In genomic region chr10:133187091-133187905, GRCh38 we compare ENCODE assay signal across 28 cellular contexts. TPM values are rescaled to one million over a fixed set of nuclear protein-coding genes. Genes with fewer than 3 reads are reported as not detected.
"Had no signal": no experiment of that assay in that cellular context is flagged by ENCODE, and none has a peak within 500 bp of the region (broad histone marks: within the 10 kb centered on the region; RNA-seq: fewer than 3 reads in every experiment).

No MANE protein-coding gene starts in this region.

- H3K27ac Mint-ChIP-seq: activated CD8-positive, alpha-beta T cell treated with anti-CD3 and anti-CD28 coated beads, Interleukin-2, amount 10 ng/mL, durations not matched to agents 7 days and 5 days; activated naive CD4-positive, alpha-beta T cell treated with anti-CD3 and anti-CD28 coated beads, Interleukin-2, amount 50 U/mL, for 72 hours; activated naive CD8-positive, alpha-beta T cell treated with anti-CD3 and anti-CD28 coated beads, Interleukin-2, amount 50 U/mL, for 24 hours; activated T-cell treated with anti-CD3 and anti-CD28 coated beads, Interleukin-2, amount 50 U/mL, for 24 hours; T-helper 17 cell; WTC11 had no signal

- H3K27me3 ChIP-seq: ascending aorta, body of pancreas, MG63, Peyer's patch had no signal

- H3K4me3 Mint-ChIP-seq: activated CD8-positive, alpha-beta T cell treated with anti-CD3 and anti-CD28 coated beads, Interleukin-2, amount 10 ng/mL, durations not matched to agents 7 days and 5 days; activated naive CD8-positive, alpha-beta T cell treated with anti-CD3 and anti-CD28 coated beads, Interleukin-2, amount 50 U/mL, for 24 hours; activated T-cell treated with anti-CD3 and anti-CD28 coated beads, Interleukin-2, amount 50 U/mL, for 24 hours; T-helper 17 cell; WTC11 had no signal

- H3K4me3 ChIP-seq: ascending aorta, body of pancreas, MG63, Peyer's patch had no signal

- H3K4me1 ChIP-seq: ascending aorta, body of pancreas, Peyer's patch had no signal

- ATAC-seq: activated CD8-positive, alpha-beta T cell treated with anti-CD3 and anti-CD28 coated beads, Interleukin-2, amount 10 ng/mL, durations not matched to agents 7 days and 5 days; activated naive CD4-positive, alpha-beta T cell treated with anti-CD3 and anti-CD28 coated beads, Interleukin-2, amount 50 U/mL, for 72 hours; activated naive CD8-positive, alpha-beta T cell treated with anti-CD3 and anti-CD28 coated beads, Interleukin-2, amount 50 U/mL, for 24 hours; body of pancreas; T-helper 17 cell; WTC11 had no signal

- H3K4me1 Mint-ChIP-seq: activated naive CD8-positive, alpha-beta T cell treated with anti-CD3 and anti-CD28 coated beads, Interleukin-2, amount 50 U/mL, for 24 hours; T-helper 17 cell; WTC11 had no signal

- DNase-seq: activated CD4-positive, alpha-beta T cell treated with anti-CD3 and anti-CD28 coated beads for 48 hours; activated CD4-positive, alpha-beta T cell treated with anti-CD3 and anti-CD28 coated beads, Interleukin-2, amount 50 U/mL, for 4 hours; activated CD4-positive, CD25-positive, alpha-beta regulatory T cell treated with anti-CD3 and anti-CD28 coated beads, Interleukin-2, amount 50 U/mL, for 72 hours; activated CD8-positive, alpha-beta T cell treated with anti-CD3 and anti-CD28 coated beads, Interleukin-2, amount 10 ng/mL, durations not matched to agents 7 days and 5 days; activated effector memory CD4-positive, alpha-beta T cell treated with anti-CD3 and anti-CD28 coated beads, Interleukin-2, amount 50 U/mL, for 16 hours; activated naive CD4-positive, alpha-beta T cell treated with Interleukin-2 at 50 U/mL for 16 hours; activated naive CD8-positive, alpha-beta T cell treated with anti-CD3 and anti-CD28 coated beads, Interleukin-2, amount 50 U/mL, for 24 hours; activated T-cell treated with anti-CD3 and anti-CD28 coated beads, Interleukin-2, amount 50 U/mL, for 24 hours; amniotic stem cell; body of pancreas; central memory CD4-positive, alpha-beta T cell; MG63; MV-4-11; NCI-H1092 treated with DMSO at 0.1 percent for 48 hours; NCI-H1436; NCI-H1694 treated with DMSO at 0.1 percent for 48 hours; NCI-H2029 treated with DMSO at 0.1 percent for 48 hours; NCI-H510A treated with DMSO at 0.1 percent for 48 hours; Peyer's patch; SHP77 treated with DMSO at 0.1 percent for 48 hours; T-helper 17 cell; T-helper 9 cell had no signal

- H3K27me3 Mint-ChIP-seq: activated T-cell treated with anti-CD3 and anti-CD28 coated beads, Interleukin-2, amount 50 U/mL, for 24 hours; T-helper 17 cell had no signal

- H3K36me3 ChIP-seq: ascending aorta, MG63, Peyer's patch had no signal

- H3K27ac ChIP-seq: ascending aorta, body of pancreas, Peyer's patch, RWPE1 had no signal

- H3K9me3 ChIP-seq: ascending aorta, body of pancreas, MG63, Peyer's patch had no signal

- H3K9me3 Mint-ChIP-seq: activated naive CD8-positive, alpha-beta T cell treated with anti-CD3 and anti-CD28 coated beads, Interleukin-2, amount 50 U/mL, for 24 hours; activated T-cell treated with anti-CD3 and anti-CD28 coated beads, Interleukin-2, amount 50 U/mL, for 24 hours had no signal

RNA-seq across cellular contexts. Expression of gene UTF1, which starts 42.7 kb away (rescaled TPM):
- total RNA-seq: activated CD8-positive, alpha-beta T cell treated with anti-CD3 and anti-CD28 coated beads, Interleukin-2, amount 10 ng/mL, durations not matched to agents 7 days and 5 days; activated naive CD4-positive, alpha-beta T cell treated with anti-CD3 and anti-CD28 coated beads, Interleukin-2, amount 50 U/mL, for 72 hours; ascending aorta; body of pancreas; bronchial epithelial cell; Peyer's patch; SK-MEL-5; T-helper 17 cell had no signal

RNA-seq across cellular contexts. Expression of gene VENTX, which starts 50.4 kb away (rescaled TPM):
- total RNA-seq: activated CD8-positive, alpha-beta T cell treated with anti-CD3 and anti-CD28 coated beads, Interleukin-2, amount 10 ng/mL, durations not matched to agents 7 days and 5 days; activated naive CD4-positive, alpha-beta T cell treated with anti-CD3 and anti-CD28 coated beads, Interleukin-2, amount 50 U/mL, for 72 hours; bronchial epithelial cell; SK-MEL-5 had no signal
